In the genomic region with DNA sequence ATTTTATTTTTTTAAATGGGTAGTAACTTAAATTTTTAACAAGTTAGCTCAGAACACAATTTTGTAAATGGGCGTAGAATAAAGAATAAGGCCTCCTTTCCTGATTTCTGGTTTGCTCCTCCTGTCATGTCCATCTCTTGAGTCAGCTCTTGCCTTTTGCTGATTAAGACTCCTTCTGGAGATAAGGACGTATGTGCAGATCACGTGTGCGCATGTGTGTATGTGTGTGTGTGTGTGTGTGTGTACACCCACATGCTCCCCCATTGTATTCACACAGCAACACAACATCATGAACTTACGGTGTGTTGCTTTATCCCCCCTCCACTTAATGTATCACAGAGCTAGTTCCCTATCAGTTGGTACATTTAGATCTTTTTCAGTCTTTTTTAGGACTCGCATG, we compare ENCODE assay signal across 1 cellular context.
TF ChIP-seq lines count a peak whose summit lies in the region.

No MANE protein-coding gene starts in this region.

TF ChIP-seq in GM12878, 131 proteins besides CTCF, POLR2A, EP300 and RAD21 (continued from another document and continues in another):
- TF ChIP-seq NKRF (conservative IDR thresholded peaks at IDR 0.05) = 0 out of 2 replicates have a peak, but pooled peaks have one; percentile 7
- no peak for TF ChIP-seq SIX5 (IDR thresholded peaks at IDR 0.05; ENCODE audit: low read depth, low read length, severe bottlenecking)
- TF ChIP-seq JUNB (IDR thresholded peaks at IDR 0.05) = no peak
- TF ChIP-seq, protein P1, sequence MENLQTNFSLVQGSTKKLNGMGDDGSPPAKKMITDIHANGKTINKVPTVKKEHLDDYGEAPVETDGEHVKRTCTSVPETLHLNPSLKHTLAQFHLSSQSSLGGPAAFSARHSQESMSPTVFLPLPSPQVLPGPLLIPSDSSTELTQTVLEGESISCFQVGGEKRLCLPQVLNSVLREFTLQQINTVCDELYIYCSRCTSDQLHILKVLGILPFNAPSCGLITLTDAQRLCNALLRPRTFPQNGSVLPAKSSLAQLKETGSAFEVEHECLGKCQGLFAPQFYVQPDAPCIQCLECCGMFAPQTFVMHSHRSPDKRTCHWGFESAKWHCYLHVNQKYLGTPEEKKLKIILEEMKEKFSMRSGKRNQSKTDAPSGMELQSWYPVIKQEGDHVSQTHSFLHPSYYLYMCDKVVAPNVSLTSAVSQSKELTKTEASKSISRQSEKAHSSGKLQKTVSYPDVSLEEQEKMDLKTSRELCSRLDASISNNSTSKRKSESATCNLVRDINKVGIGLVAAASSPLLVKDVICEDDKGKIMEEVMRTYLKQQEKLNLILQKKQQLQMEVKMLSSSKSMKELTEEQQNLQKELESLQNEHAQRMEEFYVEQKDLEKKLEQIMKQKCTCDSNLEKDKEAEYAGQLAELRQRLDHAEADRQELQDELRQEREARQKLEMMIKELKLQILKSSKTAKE (IDR thresholded peaks at IDR 0.05; ENCODE audit: low read depth, poor library complexity, severe bottlenecking) = no peak
- TF ChIP-seq ASH2L (IDR thresholded peaks at IDR 0.05; ENCODE audit: borderline replicate concordance, low read depth) = no peak
- TF ChIP-seq SIN3A (IDR thresholded peaks at IDR 0.05; ENCODE audit: low read depth, low read length) = 0 out of 2 replicates have a peak, but pooled peaks have one; percentile 32
- TF ChIP-seq, protein P2, sequence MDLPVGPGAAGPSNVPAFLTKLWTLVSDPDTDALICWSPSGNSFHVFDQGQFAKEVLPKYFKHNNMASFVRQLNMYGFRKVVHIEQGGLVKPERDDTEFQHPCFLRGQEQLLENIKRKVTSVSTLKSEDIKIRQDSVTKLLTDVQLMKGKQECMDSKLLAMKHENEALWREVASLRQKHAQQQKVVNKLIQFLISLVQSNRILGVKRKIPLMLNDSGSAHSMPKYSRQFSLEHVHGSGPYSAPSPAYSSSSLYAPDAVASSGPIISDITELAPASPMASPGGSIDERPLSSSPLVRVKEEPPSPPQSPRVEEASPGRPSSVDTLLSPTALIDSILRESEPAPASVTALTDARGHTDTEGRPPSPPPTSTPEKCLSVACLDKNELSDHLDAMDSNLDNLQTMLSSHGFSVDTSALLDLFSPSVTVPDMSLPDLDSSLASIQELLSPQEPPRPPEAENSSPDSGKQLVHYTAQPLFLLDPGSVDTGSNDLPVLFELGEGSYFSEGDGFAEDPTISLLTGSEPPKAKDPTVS (IDR thresholded peaks at IDR 0.05; ENCODE audit: low read depth, low read length) = no peak
- TF ChIP-seq, protein P3, sequence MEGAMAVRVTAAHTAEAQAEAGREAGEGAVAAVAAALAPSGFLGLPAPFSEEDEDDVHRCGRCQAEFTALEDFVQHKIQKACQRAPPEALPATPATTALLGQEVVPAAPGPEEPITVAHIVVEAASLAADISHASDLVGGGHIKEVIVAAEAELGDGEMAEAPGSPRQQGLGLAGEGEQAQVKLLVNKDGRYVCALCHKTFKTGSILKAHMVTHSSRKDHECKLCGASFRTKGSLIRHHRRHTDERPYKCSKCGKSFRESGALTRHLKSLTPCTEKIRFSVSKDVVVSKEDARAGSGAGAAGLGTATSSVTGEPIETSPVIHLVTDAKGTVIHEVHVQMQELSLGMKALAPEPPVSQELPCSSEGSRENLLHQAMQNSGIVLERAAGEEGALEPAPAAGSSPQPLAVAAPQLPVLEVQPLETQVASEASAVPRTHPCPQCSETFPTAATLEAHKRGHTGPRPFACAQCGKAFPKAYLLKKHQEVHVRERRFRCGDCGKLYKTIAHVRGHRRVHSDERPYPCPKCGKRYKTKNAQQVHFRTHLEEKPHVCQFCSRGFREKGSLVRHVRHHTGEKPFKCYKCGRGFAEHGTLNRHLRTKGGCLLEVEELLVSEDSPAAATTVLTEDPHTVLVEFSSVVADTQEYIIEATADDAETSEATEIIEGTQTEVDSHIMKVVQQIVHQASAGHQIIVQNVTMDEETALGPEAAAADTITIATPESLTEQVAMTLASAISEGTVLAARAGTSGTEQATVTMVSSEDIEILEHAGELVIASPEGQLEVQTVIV (IDR thresholded peaks at IDR 0.05; ENCODE audit: borderline replicate concordance, partially characterized antibody) = no peak
- TF ChIP-seq IKZF1 (conservative IDR thresholded peaks at IDR 0.05) = no peak
- no peak for TF ChIP-seq ZNF217 (IDR thresholded peaks at IDR 0.05)
- TF ChIP-seq SREBF2 (IDR thresholded peaks at IDR 0.05; ENCODE audit: low read length) = no peak
- TF ChIP-seq WRNIP1 (IDR thresholded peaks at IDR 0.05; ENCODE audit: borderline replicate concordance, low read depth, low read length) = no peak
- no peak for TF ChIP-seq ZNF384 (IDR thresholded peaks at IDR 0.05; ENCODE audit: borderline replicate concordance, low read depth, low read length)
- TF ChIP-seq CHD4 (IDR thresholded peaks at IDR 0.05) = no peak
- no peak for TF ChIP-seq ZZZ3 (IDR thresholded peaks at IDR 0.05; ENCODE audit: control insufficient read depth, insufficient read length, low read depth)
- no peak for TF ChIP-seq GABPA (IDR thresholded peaks at IDR 0.05; ENCODE audit: low read depth)
- TF ChIP-seq POU2F2 (IDR thresholded peaks at IDR 0.05; ENCODE audit: borderline replicate concordance, low read depth, low read length) = no peak
- no peak for TF ChIP-seq SUZ12 (IDR thresholded peaks at IDR 0.05; ENCODE audit: unreplicated experiment)
- TF ChIP-seq PRDM15 (CRISPR knock-in tag; IDR thresholded peaks at IDR 0.05) = no peak
- no peak for TF ChIP-seq IRF3 (IDR thresholded peaks at IDR 0.05)
- TF ChIP-seq ZBTB4 (CRISPR knock-in tag; IDR thresholded peaks at IDR 0.05) = no peak
- no peak for TF ChIP-seq NRF1 (conservative IDR thresholded peaks at IDR 0.05; ENCODE audit: low read depth, low read length)
- TF ChIP-seq BACH1 (IDR thresholded peaks at IDR 0.05; ENCODE audit: borderline replicate concordance) = peak; percentile 59; the same call in 1 of the 2 replicates
- TF ChIP-seq, protein P4, sequence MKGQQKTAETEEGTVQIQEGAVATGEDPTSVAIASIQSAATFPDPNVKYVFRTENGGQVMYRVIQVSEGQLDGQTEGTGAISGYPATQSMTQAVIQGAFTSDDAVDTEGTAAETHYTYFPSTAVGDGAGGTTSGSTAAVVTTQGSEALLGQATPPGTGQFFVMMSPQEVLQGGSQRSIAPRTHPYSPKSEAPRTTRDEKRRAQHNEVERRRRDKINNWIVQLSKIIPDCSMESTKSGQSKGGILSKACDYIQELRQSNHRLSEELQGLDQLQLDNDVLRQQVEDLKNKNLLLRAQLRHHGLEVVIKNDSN (IDR thresholded peaks at IDR 0.05; ENCODE audit: borderline replicate concordance, extremely low read length, insufficient read depth, low read depth, low read length) = peak; percentile 23
- TF ChIP-seq NFXL1 (IDR thresholded peaks at IDR 0.05; ENCODE audit: borderline replicate concordance) = no peak
- TF ChIP-seq, protein P5, sequence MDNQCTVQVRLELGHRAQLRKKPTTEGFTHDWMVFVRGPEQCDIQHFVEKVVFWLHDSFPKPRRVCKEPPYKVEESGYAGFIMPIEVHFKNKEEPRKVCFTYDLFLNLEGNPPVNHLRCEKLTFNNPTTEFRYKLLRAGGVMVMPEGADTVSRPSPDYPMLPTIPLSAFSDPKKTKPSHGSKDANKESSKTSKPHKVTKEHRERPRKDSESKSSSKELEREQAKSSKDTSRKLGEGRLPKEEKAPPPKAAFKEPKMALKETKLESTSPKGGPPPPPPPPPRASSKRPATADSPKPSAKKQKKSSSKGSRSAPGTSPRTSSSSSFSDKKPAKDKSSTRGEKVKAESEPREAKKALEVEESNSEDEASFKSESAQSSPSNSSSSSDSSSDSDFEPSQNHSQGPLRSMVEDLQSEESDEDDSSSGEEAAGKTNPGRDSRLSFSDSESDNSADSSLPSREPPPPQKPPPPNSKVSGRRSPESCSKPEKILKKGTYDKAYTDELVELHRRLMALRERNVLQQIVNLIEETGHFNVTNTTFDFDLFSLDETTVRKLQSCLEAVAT (IDR thresholded peaks at IDR 0.05) = peak; percentile 25; the same call in 1 of the 2 replicates
- TF ChIP-seq, protein P6, sequence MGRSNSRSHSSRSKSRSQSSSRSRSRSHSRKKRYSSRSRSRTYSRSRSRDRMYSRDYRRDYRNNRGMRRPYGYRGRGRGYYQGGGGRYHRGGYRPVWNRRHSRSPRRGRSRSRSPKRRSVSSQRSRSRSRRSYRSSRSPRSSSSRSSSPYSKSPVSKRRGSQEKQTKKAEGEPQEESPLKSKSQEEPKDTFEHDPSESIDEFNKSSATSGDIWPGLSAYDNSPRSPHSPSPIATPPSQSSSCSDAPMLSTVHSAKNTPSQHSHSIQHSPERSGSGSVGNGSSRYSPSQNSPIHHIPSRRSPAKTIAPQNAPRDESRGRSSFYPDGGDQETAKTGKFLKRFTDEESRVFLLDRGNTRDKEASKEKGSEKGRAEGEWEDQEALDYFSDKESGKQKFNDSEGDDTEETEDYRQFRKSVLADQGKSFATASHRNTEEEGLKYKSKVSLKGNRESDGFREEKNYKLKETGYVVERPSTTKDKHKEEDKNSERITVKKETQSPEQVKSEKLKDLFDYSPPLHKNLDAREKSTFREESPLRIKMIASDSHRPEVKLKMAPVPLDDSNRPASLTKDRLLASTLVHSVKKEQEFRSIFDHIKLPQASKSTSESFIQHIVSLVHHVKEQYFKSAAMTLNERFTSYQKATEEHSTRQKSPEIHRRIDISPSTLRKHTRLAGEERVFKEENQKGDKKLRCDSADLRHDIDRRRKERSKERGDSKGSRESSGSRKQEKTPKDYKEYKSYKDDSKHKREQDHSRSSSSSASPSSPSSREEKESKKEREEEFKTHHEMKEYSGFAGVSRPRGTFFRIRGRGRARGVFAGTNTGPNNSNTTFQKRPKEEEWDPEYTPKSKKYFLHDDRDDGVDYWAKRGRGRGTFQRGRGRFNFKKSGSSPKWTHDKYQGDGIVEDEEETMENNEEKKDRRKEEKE (IDR thresholded peaks at IDR 0.05) = no peak
- TF ChIP-seq MAX (IDR thresholded peaks at IDR 0.05; ENCODE audit: low read depth, low read length) = no peak
- TF ChIP-seq SP1 (IDR thresholded peaks at IDR 0.05; ENCODE audit: low read depth, low read length) = no peak
- TF ChIP-seq BMI1 (IDR thresholded peaks at IDR 0.05; ENCODE audit: borderline replicate concordance) = 0 out of 2 replicates have a peak, but pooled peaks have one; percentile 16
